8 cellular contexts compared by ENCODE assay signal in the genomic region with DNA sequence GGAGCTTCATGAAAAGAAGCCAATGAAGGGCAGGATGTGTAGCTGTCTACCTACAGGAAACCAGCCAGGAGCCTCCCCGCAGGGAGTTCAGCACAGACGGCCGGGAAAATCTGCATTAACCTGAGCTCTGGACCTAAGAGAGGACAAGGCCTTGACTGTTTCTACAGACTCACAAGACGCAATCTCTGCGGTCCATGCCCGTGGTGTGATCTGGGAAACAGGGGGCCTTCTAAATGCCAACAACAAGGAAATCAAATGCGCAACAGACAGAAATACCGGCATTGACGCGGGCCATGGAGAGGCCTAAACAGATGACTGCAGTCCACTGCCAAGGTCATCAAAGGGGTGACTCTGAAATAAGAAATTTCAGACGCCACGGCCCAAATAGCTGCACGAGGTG. TPM values are rescaled to one million over a fixed set of nuclear protein-coding genes. Genes with fewer than 3 reads are reported as not detected.
"Had no signal": no experiment of that assay in that cellular context is flagged by ENCODE, and none has a peak within 500 bp of the region (broad histone marks: within the 10 kb centered on the region; RNA-seq: fewer than 3 reads in every experiment).

No MANE protein-coding gene starts in this region.

RNA-seq across cellular contexts. Expression of a gene that starts 16.7 kb away (rescaled TPM):
- total RNA-seq: LHCN-M2, MCF 10A, NCI-H460, OCI-LY7, PC-9, Right ventricle myocardium inferior, RPMI7951 had no signal
- polyA plus RNA-seq: SK-N-SH had no signal

RNA-seq across cellular contexts. Expression of a gene that starts 49.1 kb away (rescaled TPM):
- total RNA-seq: LHCN-M2, RPMI7951 had no signal
